23 cellular contexts compared by ENCODE assay signal in the genomic region with DNA sequence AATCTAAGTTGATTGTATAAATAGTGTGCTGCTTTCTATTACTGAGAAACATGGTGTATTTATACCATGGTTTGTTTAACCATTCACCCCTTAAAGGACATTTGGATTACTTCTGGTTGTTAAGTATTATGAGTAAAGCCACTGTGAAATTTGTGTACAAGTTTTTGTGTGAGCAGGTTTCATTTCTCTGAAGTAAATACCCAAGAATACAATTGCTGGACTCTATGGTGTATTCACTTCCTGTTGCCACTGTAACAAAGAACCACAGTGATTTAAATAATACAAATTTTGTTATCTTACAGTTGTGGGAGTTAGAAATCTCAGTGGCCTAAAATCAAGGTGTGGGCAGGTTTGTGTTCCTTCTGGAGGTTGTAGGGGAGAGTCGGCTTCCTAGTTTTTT.
"Had no signal": no experiment of that assay in that cellular context is flagged by ENCODE, and none has a peak within 500 bp of the region (broad histone marks: within the 10 kb centered on the region; RNA-seq: fewer than 3 reads in every experiment).

No MANE protein-coding gene starts in this region.

- H3K4me1 ChIP-seq: body of pancreas, colonic mucosa, gastroesophageal sphincter, prostate gland, right lobe of liver, transverse colon, vagina had no signal

- H3K27me3 ChIP-seq: body of pancreas, colonic mucosa, gastroesophageal sphincter, right lobe of liver, transverse colon, vagina had no signal

- ATAC-seq: activated CD8-positive, alpha-beta T cell treated with anti-CD3 and anti-CD28 coated beads, Interleukin-2, amount 10 ng/mL, durations not matched to agents 7 days and 5 days; activated T-cell treated with anti-CD3 and anti-CD28 coated beads, Interleukin-2, amount 50 U/mL, for 72 hours; body of pancreas; gastroesophageal sphincter; right lobe of liver had no signal

- H3K4me2 ChIP-seq: smooth muscle cell had no signal

- H3K27me3 Mint-ChIP-seq: activated CD4-positive, alpha-beta T cell treated with anti-CD3 and anti-CD28 coated beads, Interleukin-2, amount 10 ng/mL, durations not matched to agents 24 days and 14 days; activated naive CD8-positive, alpha-beta T cell treated with anti-CD3 and anti-CD28 coated beads for 36 hours had no signal

- H3K36me3 ChIP-seq: colonic mucosa, gastroesophageal sphincter, prostate gland, right lobe of liver, transverse colon, vagina had no signal

- H3K36me3 Mint-ChIP-seq: activated naive CD8-positive, alpha-beta T cell treated with anti-CD3 and anti-CD28 coated beads for 36 hours had no signal

- DNase-seq: activated CD4-positive, alpha-beta T cell treated with anti-CD3 and anti-CD28 coated beads, Interleukin-2, amount 10 ng/mL, durations not matched to agents 24 days and 14 days; activated CD4-positive, CD25-positive, alpha-beta regulatory T cell; activated CD8-positive, alpha-beta memory T cell treated with anti-CD3 and anti-CD28 coated beads, Interleukin-2, amount 50 U/mL, for 4 hours; activated CD8-positive, alpha-beta T cell treated with anti-CD3 and anti-CD28 coated beads, Interleukin-2, amount 10 ng/mL, durations not matched to agents 7 days and 5 days; activated gamma-delta T cell; activated naive CD8-positive, alpha-beta T cell treated with anti-CD3 and anti-CD28 coated beads for 36 hours; activated T-cell treated with anti-CD3 and anti-CD28 coated beads, Interleukin-2, amount 50 U/mL, for 72 hours; amygdala; body of pancreas; central memory CD4-positive, alpha-beta T cell; colonic mucosa; midbrain; right lobe of liver; stimulated activated CD4-positive, alpha-beta T cell treated with anti-CD3 and anti-CD28 coated beads, Interleukin-4, amount 100 ng/mL, for 4 hours; stimulated activated CD8-positive, alpha-beta memory T cell treated with anti-CD3 and anti-CD28 coated beads, Interleukin-4, amount 100 ng/mL, for 48 hours; stimulated activated naive CD4-positive, alpha-beta T cell treated with Interleukin-2 at 50 U/mL for 16 hours; transverse colon had no signal

- H3K27ac Mint-ChIP-seq: activated CD4-positive, alpha-beta T cell treated with anti-CD3 and anti-CD28 coated beads, Interleukin-2, amount 10 ng/mL, durations not matched to agents 24 days and 14 days; activated CD8-positive, alpha-beta T cell treated with anti-CD3 and anti-CD28 coated beads, Interleukin-2, amount 10 ng/mL, durations not matched to agents 7 days and 5 days; activated naive CD8-positive, alpha-beta T cell treated with anti-CD3 and anti-CD28 coated beads for 36 hours; activated T-cell treated with anti-CD3 and anti-CD28 coated beads, Interleukin-2, amount 50 U/mL, for 72 hours had no signal

- H3K4me1 Mint-ChIP-seq: activated CD4-positive, alpha-beta T cell treated with anti-CD3 and anti-CD28 coated beads, Interleukin-2, amount 10 ng/mL, durations not matched to agents 24 days and 14 days; activated naive CD8-positive, alpha-beta T cell treated with anti-CD3 and anti-CD28 coated beads for 36 hours had no signal

- FAIRE-seq: endometrium had no signal

- H3K27ac ChIP-seq: body of pancreas, colonic mucosa, gastroesophageal sphincter, prostate gland, right lobe of liver, transverse colon, vagina had no signal

- H3K4me3 Mint-ChIP-seq: activated CD4-positive, alpha-beta T cell treated with anti-CD3 and anti-CD28 coated beads, Interleukin-2, amount 10 ng/mL, durations not matched to agents 24 days and 14 days; activated CD8-positive, alpha-beta T cell treated with anti-CD3 and anti-CD28 coated beads, Interleukin-2, amount 10 ng/mL, durations not matched to agents 7 days and 5 days; activated naive CD8-positive, alpha-beta T cell treated with anti-CD3 and anti-CD28 coated beads for 36 hours; activated T-cell treated with anti-CD3 and anti-CD28 coated beads, Interleukin-2, amount 50 U/mL, for 72 hours had no signal

- H3K4me3 ChIP-seq: body of pancreas, colonic mucosa, gastroesophageal sphincter, lung, prostate gland, right lobe of liver, smooth muscle cell, transverse colon, vagina had no signal

- H3K9me3 Mint-ChIP-seq: activated CD4-positive, alpha-beta T cell treated with anti-CD3 and anti-CD28 coated beads, Interleukin-2, amount 10 ng/mL, durations not matched to agents 24 days and 14 days; activated naive CD8-positive, alpha-beta T cell treated with anti-CD3 and anti-CD28 coated beads for 36 hours had no signal

- H3K9me3 ChIP-seq: body of pancreas, colonic mucosa, gastroesophageal sphincter, prostate gland, right lobe of liver, transverse colon, vagina had no signal
